Comparison of ENCODE assay signal across 1 cellular context in the genomic region with DNA sequence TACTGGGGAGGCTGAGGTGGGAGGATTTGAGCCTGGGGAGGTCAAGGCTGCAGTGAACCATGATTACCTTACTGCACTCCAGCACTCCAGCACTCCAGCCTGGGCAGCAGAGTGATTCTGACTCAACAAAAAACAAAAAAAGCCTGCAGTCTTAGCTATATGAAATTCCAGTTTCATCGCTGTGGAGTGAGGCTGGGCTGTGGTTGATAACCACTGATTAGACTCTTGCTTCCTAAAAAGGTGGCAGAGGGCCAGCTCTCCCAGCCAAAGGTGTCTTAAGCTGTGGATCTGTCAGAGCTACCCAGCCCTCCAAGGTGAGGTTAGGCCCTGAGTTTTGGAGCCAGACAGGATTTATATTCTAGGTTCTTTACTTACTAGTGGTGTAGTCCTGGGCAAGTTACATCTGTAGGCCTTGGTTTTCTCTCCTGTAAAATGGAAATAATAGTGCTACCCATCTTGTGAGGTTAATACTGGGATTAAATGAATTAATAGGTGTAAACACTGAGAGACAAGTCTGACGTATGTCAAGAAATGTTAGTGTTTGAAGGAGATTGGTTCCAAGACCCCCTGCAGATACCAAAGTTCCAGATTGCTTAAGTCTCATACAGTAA.
TF ChIP-seq lines count a peak whose summit lies in the region.

No MANE protein-coding gene starts in this region.

TF ChIP-seq in GM23338, 12 proteins besides CTCF, POLR2A, EP300 and RAD21 (continued from another document):
- TF ChIP-seq ZNF462 (CRISPR knock-in tag; IDR thresholded peaks at IDR 0.05): no peak
- no peak for TF ChIP-seq STAT1 (IDR thresholded peaks at IDR 0.05; ENCODE audit: unreplicated experiment)
- TF ChIP-seq EZH2 (IDR thresholded peaks at IDR 0.05; ENCODE audit: low read depth, unreplicated experiment): no peak
- no peak for TF ChIP-seq CREB1 (CRISPR knock-in tag; IDR thresholded peaks at IDR 0.05; ENCODE audit: low read depth)
